In the genomic region with DNA sequence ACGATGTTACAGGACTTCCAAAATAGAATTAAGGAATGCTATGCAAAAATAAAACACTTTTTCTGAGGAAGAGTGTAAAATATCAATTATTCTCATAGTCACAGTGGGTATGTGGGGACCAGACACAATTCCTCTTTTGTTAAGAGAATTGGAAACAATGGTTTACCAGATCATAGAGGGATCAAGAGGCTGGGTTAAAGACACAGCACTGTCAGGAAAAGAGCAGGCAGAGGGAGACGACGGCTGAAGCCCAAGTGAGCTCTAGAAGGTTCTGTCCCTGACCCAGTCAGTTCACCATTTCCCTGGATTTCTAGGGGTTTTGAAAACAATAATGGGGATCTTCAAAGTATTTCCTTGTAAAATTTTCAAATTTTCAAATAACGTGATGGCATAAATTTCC, we compare ENCODE assay signal across 31 cellular contexts.
"Had no signal": no experiment of that assay in that cellular context is flagged by ENCODE, and none has a peak within 500 bp of the region (broad histone marks: within the 10 kb centered on the region; RNA-seq: fewer than 3 reads in every experiment).

No MANE protein-coding gene starts in this region.

- H3K27me3 Mint-ChIP-seq: activated naive CD4-positive, alpha-beta T cell treated with anti-CD3 and anti-CD28 coated beads, Interleukin-2, amount 50 U/mL, for 24 hours; memory B cell; naive B cell had no signal

- H3K27me3 ChIP-seq: brain microvascular endothelial cell, neutrophil, pancreas, right lobe of liver, testis, uterus had no signal

- DNase-seq: activated CD4-positive, alpha-beta T cell treated with anti-CD3 and anti-CD28 coated beads for 1 hour; activated CD4-positive, alpha-beta T cell treated with anti-CD3 and anti-CD28 coated beads, Interleukin-2, amount 50 U/mL, for 1 hour; activated CD8-positive, alpha-beta T cell treated with anti-CD3 and anti-CD28 coated beads, Interleukin-2, amount 10 ng/mL, durations not matched to agents 7 days and 5 days; activated gamma-delta T cell treated with Interleukin-2 at 50 U/mL for 16 hours; aorta; brain microvascular endothelial cell; central memory CD4-positive, alpha-beta T cell; effector memory CD8-positive, alpha-beta T cell; immature natural killer cell; kidney glomerular epithelial cell; left ventricle myocardium superior; naive B cell; pancreas; right lobe of liver; SK-N-SH; stimulated activated CD4-positive, alpha-beta T cell treated with anti-CD3 and anti-CD28 coated beads, Interleukin-2, amount 100 ng/mL, for 24 hours; stimulated activated naive CD8-positive, alpha-beta T cell treated with anti-CD3 and anti-CD28 coated beads, Interleukin-15, amount 100 ng/mL, for 72 hours; T-helper 2 cell; testis; trophoblast cell; uterus had no signal

- H3K27ac ChIP-seq: brain microvascular endothelial cell, neutrophil, pancreas, right lobe of liver, skin epidermis, testis, uterus, VCaP had no signal

- H3K9ac ChIP-seq: SK-N-SH had no signal

- H3K9me3 ChIP-seq: neutrophil, pancreas, right lobe of liver, SK-N-SH, testis, uterus had no signal

- H3K4me1 ChIP-seq: right lobe of liver, uterus had no signal

- H3K4me3 Mint-ChIP-seq: activated CD8-positive, alpha-beta T cell treated with anti-CD3 and anti-CD28 coated beads, Interleukin-2, amount 10 ng/mL, durations not matched to agents 7 days and 5 days; activated naive CD4-positive, alpha-beta T cell treated with anti-CD3 and anti-CD28 coated beads, Interleukin-2, amount 50 U/mL, for 24 hours; activated T-helper 1 cell treated with anti-CD3 and anti-CD28 coated beads, Interleukin-12 subunit alpha, Interleukin-12 subunit beta, Interleukin-2, Interleukin-4 antibody, amounts not matched to agents 30 ng/mL and 10 ng/mL and 1 ng/mL, durations not matched to agents 14 hours and 24 hours and 36 hours; effector memory CD8-positive, alpha-beta T cell; immature natural killer cell; memory B cell; naive B cell; stimulated activated effector memory CD8-positive, alpha-beta T cell treated with anti-CD3 and anti-CD28 coated beads, Interleukin-12 subunit alpha, Interleukin-12 subunit beta, amount 100 ng/mL, for 72 hours; stimulated activated naive CD8-positive, alpha-beta T cell treated with anti-CD3 and anti-CD28 coated beads, Interleukin-15, amount 100 ng/mL, for 72 hours had no signal

- H3K9me3 Mint-ChIP-seq: activated naive CD4-positive, alpha-beta T cell treated with anti-CD3 and anti-CD28 coated beads, Interleukin-2, amount 50 U/mL, for 24 hours; activated T-helper 1 cell treated with anti-CD3 and anti-CD28 coated beads, Interleukin-12 subunit alpha, Interleukin-12 subunit beta, Interleukin-2, Interleukin-4 antibody, amounts not matched to agents 30 ng/mL and 10 ng/mL and 1 ng/mL, durations not matched to agents 14 hours and 24 hours and 36 hours; effector memory CD8-positive, alpha-beta T cell; immature natural killer cell; memory B cell; naive B cell; stimulated activated effector memory CD8-positive, alpha-beta T cell treated with anti-CD3 and anti-CD28 coated beads, Interleukin-12 subunit alpha, Interleukin-12 subunit beta, amount 100 ng/mL, for 72 hours; stimulated activated naive CD8-positive, alpha-beta T cell treated with anti-CD3 and anti-CD28 coated beads, Interleukin-15, amount 100 ng/mL, for 72 hours had no signal

- H3K36me3 Mint-ChIP-seq: immature natural killer cell; memory B cell; stimulated activated effector memory CD8-positive, alpha-beta T cell treated with anti-CD3 and anti-CD28 coated beads, Interleukin-12 subunit alpha, Interleukin-12 subunit beta, amount 100 ng/mL, for 72 hours had no signal

- H3K4me3 ChIP-seq: pancreas, right lobe of liver, skin epidermis, testis, uterus had no signal

- H3K36me3 ChIP-seq: brain microvascular endothelial cell, neutrophil, pancreas, right lobe of liver, uterus had no signal

- H3K4me2 ChIP-seq: SK-N-SH had no signal

- H3K27ac Mint-ChIP-seq: activated CD8-positive, alpha-beta T cell treated with anti-CD3 and anti-CD28 coated beads, Interleukin-2, amount 10 ng/mL, durations not matched to agents 7 days and 5 days; activated naive CD4-positive, alpha-beta T cell treated with anti-CD3 and anti-CD28 coated beads, Interleukin-2, amount 50 U/mL, for 24 hours; activated T-helper 1 cell treated with anti-CD3 and anti-CD28 coated beads, Interleukin-12 subunit alpha, Interleukin-12 subunit beta, Interleukin-2, Interleukin-4 antibody, amounts not matched to agents 30 ng/mL and 10 ng/mL and 1 ng/mL, durations not matched to agents 14 hours and 24 hours and 36 hours; immature natural killer cell; memory B cell; naive B cell; stimulated activated effector memory CD8-positive, alpha-beta T cell treated with anti-CD3 and anti-CD28 coated beads, Interleukin-12 subunit alpha, Interleukin-12 subunit beta, amount 100 ng/mL, for 72 hours had no signal

- ATAC-seq: activated CD8-positive, alpha-beta T cell treated with anti-CD3 and anti-CD28 coated beads, Interleukin-2, amount 10 ng/mL, durations not matched to agents 7 days and 5 days; effector memory CD8-positive, alpha-beta T cell; esophagus mucosa; left ventricle myocardium superior; pancreas; right lobe of liver; stimulated activated effector memory CD8-positive, alpha-beta T cell treated with anti-CD3 and anti-CD28 coated beads, Interleukin-12 subunit alpha, Interleukin-12 subunit beta, amount 100 ng/mL, for 72 hours; stimulated activated naive CD8-positive, alpha-beta T cell treated with anti-CD3 and anti-CD28 coated beads, Interleukin-15, amount 100 ng/mL, for 72 hours had no signal

- FAIRE-seq: colon, endothelial cell of umbilical vein, pancreas had no signal

- H3K4me1 Mint-ChIP-seq: activated naive CD4-positive, alpha-beta T cell treated with anti-CD3 and anti-CD28 coated beads, Interleukin-2, amount 50 U/mL, for 24 hours; immature natural killer cell; stimulated activated effector memory CD8-positive, alpha-beta T cell treated with anti-CD3 and anti-CD28 coated beads, Interleukin-12 subunit alpha, Interleukin-12 subunit beta, amount 100 ng/mL, for 72 hours had no signal
